In the genomic region with DNA sequence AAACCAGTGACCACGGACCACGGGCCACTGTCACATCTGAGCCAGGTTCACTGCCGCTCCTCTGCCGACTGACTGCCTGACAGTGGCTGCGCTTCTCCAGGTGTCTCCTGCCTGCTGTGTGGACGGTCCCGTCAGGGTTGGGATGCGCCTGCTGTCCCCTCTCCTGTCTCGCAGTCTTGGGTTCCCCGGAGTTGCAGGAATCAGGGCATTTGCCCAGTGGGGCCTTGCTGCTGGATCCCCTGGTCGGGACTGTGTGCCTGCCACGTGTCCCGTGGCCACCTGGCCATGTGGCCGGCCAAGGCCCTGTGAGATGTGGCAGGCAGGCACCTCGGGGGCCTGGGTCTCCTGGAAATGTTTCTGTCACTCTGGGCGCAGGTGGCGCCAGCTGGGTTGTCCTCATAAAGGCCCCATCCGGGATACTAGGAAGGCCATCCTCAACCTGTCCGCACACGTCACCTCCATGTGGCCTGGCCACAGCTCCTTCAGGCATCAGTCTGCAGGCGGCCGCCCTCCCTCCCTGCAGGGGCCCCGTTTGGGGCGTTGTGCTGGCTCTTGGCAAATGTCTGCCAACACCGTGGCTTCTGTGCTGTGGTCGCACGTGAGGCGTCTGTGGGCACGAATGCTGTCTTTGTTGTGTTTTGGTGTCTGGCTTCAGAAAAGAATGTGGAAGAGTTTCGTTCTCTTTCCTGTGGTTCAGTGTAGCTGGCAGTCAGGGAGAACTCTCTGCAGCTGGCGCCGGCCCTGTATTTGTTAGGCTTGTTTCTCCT, we compare ENCODE assay signal across 16 cellular contexts. TPM values are rescaled to one million over a fixed set of nuclear protein-coding genes. Genes with fewer than 3 reads are reported as not detected.
DNase-seq lines count a peak whose midpoint lies in the region.
"Had no signal": no experiment of that assay in that cellular context is flagged by ENCODE, and none has a peak within 500 bp of the region (broad histone marks: within the 10 kb centered on the region; RNA-seq: fewer than 3 reads in every experiment).

No MANE protein-coding gene starts in this region.

- peak overlapping the region in 2 of 10 experiments; percentile 12 to 19; a peak in 2 of 20 replicates for H3K4me3 ChIP-seq in BLaER1 treated with 17β-estradiol and CSF1 and Interleukin-3, amounts not matched to agents 10 nM and 100 nM
- no peak overlapping the region for H3K4me3 ChIP-seq in H7 (ENCODE audit: insufficient read depth, low read depth, low read length)
- H3K4me3 ChIP-seq: coronary artery had no signal

- DNase-seq in H7 (peak; percentile 61), islet precursor cell (peak; percentile 48), SIG-M5 treated with dmso at 0.1 percent for 504 hours (lab: John Stamatoyannopoulos, UW; ENCODE audit: unreplicated experiment) (no peak), AG08395 (ENCODE audit: low spot score) (no peak), NCI-H446 treated with DMSO at 0.1 percent for 48 hours (lab: John Stamatoyannopoulos, UW) (no peak)
- DNase-seq in activated naive CD8-positive, alpha-beta T cell treated with anti-CD3 and anti-CD28 coated beads for 36 hours: peak; percentile 50
- DNase-seq: KBM-7; NCI-H1694; NCI-H748 treated with DMSO at 0.1 percent for 48 hours; stimulated activated CD4-positive, alpha-beta T cell treated with anti-CD3 and anti-CD28 coated beads, Interleukin-2, amount 100 ng/mL, for 48 hours had no signal

- H3K27ac Mint-ChIP-seq in activated naive CD8-positive, alpha-beta T cell treated with anti-CD3 and anti-CD28 coated beads for 36 hours: peak overlapping the region; percentile 28
- H3K27ac Mint-ChIP-seq: WTC11 had no signal

- H3K27me3 Mint-ChIP-seq in activated naive CD8-positive, alpha-beta T cell treated with anti-CD3 and anti-CD28 coated beads for 36 hours: peaks cover 4% of the 10 kb centered on the region

- H3K36me3 Mint-ChIP-seq in activated naive CD8-positive, alpha-beta T cell treated with anti-CD3 and anti-CD28 coated beads for 36 hours: peaks cover 26% of the 10 kb centered on the region

- H3K4me3 Mint-ChIP-seq in activated naive CD8-positive, alpha-beta T cell treated with anti-CD3 and anti-CD28 coated beads for 36 hours: peak overlapping the region; percentile 27
- H3K4me3 Mint-ChIP-seq: WTC11 had no signal

- peaks cover 40 to 74% (median 59%) of the 10 kb centered on the region in 11 experiments for H3K36me3 ChIP-seq in BLaER1 treated with 17β-estradiol and CSF1 and Interleukin-3, amounts not matched to agents 10 nM and 100 nM
- peaks cover 19% of the 10 kb centered on the region for H3K36me3 ChIP-seq in H7 (replicated peaks; ENCODE audit: control insufficient read depth, insufficient read depth, low read length)

- peak overlapping the region in 9 of 11 experiments; percentile 15 to 75 (median 66); a peak in 17 of 22 replicates for H3K27ac ChIP-seq in BLaER1 treated with 17β-estradiol and CSF1 and Interleukin-3, amounts not matched to agents 10 nM and 100 nM
- H3K27ac ChIP-seq: coronary artery had no signal

- peak overlapping the region in 9 of 11 experiments; percentile 7 to 69 (median 62); a peak in 17 of 22 replicates for H3K9ac ChIP-seq in BLaER1 treated with 17β-estradiol and CSF1 and Interleukin-3, amounts not matched to agents 10 nM and 100 nM

- H3K9me3 Mint-ChIP-seq in activated naive CD8-positive, alpha-beta T cell treated with anti-CD3 and anti-CD28 coated beads for 36 hours: no peaks in the 10 kb centered on the region
- H3K9me3 Mint-ChIP-seq: CD8-positive, alpha-beta memory T cell; WTC11 had no signal

- H3K4me1 ChIP-seq in BLaER1 treated with 17β-estradiol and CSF1 and Interleukin-3, amounts not matched to agents 10 nM and 100 nM: peaks cover 86 to 100% (median 92%) of the 10 kb centered on the region in 10 experiments

- no peaks in the 10 kb centered on the region for H3K9me3 ChIP-seq in BLaER1 treated with 17β-estradiol and CSF1 and Interleukin-3, amounts not matched to agents 10 nM and 100 nM (replicated peaks in 1 of 11)

- H4K20me1 ChIP-seq in BLaER1 treated with 17β-estradiol and CSF1 and Interleukin-3, amounts not matched to agents 10 nM and 100 nM: peaks cover 11 to 73% (median 40%) of the 10 kb centered on the region in 11 experiments; a peak in 20 of 22 replicates

- no peaks in the 10 kb centered on the region for H3K27me3 ChIP-seq in BLaER1 treated with 17β-estradiol and CSF1 and Interleukin-3, amounts not matched to agents 10 nM and 100 nM
- no peaks in the 10 kb centered on the region for H3K27me3 ChIP-seq in H7 (ENCODE audit: control insufficient read depth, insufficient read depth, low read length)

- H3K4me2 ChIP-seq in BLaER1 treated with 17β-estradiol and CSF1 and Interleukin-3, amounts not matched to agents 10 nM and 100 nM: peak overlapping the region; percentile 67 to 98 (median 87)

- peaks cover 8% of the 10 kb centered on the region for H3K4me1 Mint-ChIP-seq in activated naive CD8-positive, alpha-beta T cell treated with anti-CD3 and anti-CD28 coated beads for 36 hours

RNA-seq across cellular contexts. Expression of a gene that starts 6.4 kb away (rescaled TPM):
- 21.3 and 23.2 TPM in 2 replicates for total RNA-seq in H7 (2014; rRNA removed; shearing (Covaris generic))
- total RNA-seq in activated naive CD8-positive, alpha-beta T cell treated with anti-CD3 and anti-CD28 coated beads for 36 hours: 1 to 10 TPM; 3.6 to 3.9 TPM

RNA-seq across cellular contexts. Expression of a gene that starts 16.0 kb away (rescaled TPM):
- total RNA-seq in H7 (2014; rRNA removed; shearing (Covaris generic)): 112 and 121 TPM in 2 replicates
- 10 to 100 TPM; 54.4 to 56.4 TPM for total RNA-seq in activated naive CD8-positive, alpha-beta T cell treated with anti-CD3 and anti-CD28 coated beads for 36 hours

RNA-seq across cellular contexts. Expression of a gene that starts 20.0 kb away (rescaled TPM):
- total RNA-seq in H7 (2014; rRNA removed; shearing (Covaris generic)): not detected in 2 replicates
- not detected for total RNA-seq in activated naive CD8-positive, alpha-beta T cell treated with anti-CD3 and anti-CD28 coated beads for 36 hours
- total RNA-seq: fibroblast of lung, posterior vena cava had no signal

RNA-seq across cellular contexts. Expression of a gene that starts 30.0 kb away (rescaled TPM):
- total RNA-seq in H7 (2014; rRNA removed; shearing (Covaris generic)): 238 and 257 TPM in 2 replicates
- total RNA-seq in activated naive CD8-positive, alpha-beta T cell treated with anti-CD3 and anti-CD28 coated beads for 36 hours: 100 to 1,000 TPM; 271 to 274 TPM

RNA-seq across cellular contexts. Expression of a gene that starts 31.0 kb away (rescaled TPM):
- total RNA-seq in H7 (2014; rRNA removed; shearing (Covaris generic)): 27.7 and 34.8 TPM in 2 replicates
- 1 to 10 TPM; 5.0 to 5.3 TPM for total RNA-seq in activated naive CD8-positive, alpha-beta T cell treated with anti-CD3 and anti-CD28 coated beads for 36 hours
- total RNA-seq: fibroblast of lung had no signal

Comparison
In these comparisons a context has a peak if more than half of its experiments do, and no peak if none do; other contexts are left out.
1. DNase-seq: peak in H7 (single experiment), activated naive CD8-positive, alpha-beta T cell treated with anti-CD3 and anti-CD28 coated beads for 36 hours (single experiment) and islet precursor cell (single experiment); none in SIG-M5 treated with dmso at 0.1 percent for 504 hours (single experiment), AG08395 (single experiment) and NCI-H446 treated with DMSO at 0.1 percent for 48 hours (single experiment).